In genomic region chr15:95990833-95991232, GRCh38 we compare ENCODE assay signal across 1 cellular context.
TF ChIP-seq lines count a peak whose summit lies in the region.

No MANE protein-coding gene starts in this region.

TF ChIP-seq in GM23338, 12 proteins besides CTCF, POLR2A, EP300 and RAD21 (continued from another document):
- no peak for TF ChIP-seq ZNF462 (CRISPR knock-in tag; IDR thresholded peaks at IDR 0.05)
- TF ChIP-seq POLR2AphosphoS5 (IDR thresholded peaks at IDR 0.05; ENCODE audit: low read depth): no peak
- no peak for TF ChIP-seq EZH2 (IDR thresholded peaks at IDR 0.05; ENCODE audit: low read depth, unreplicated experiment)
- no peak for TF ChIP-seq EZH2phosphoT487 (IDR thresholded peaks at IDR 0.05; ENCODE audit: unreplicated experiment)
- TF ChIP-seq CREB1 (CRISPR knock-in tag; IDR thresholded peaks at IDR 0.05; ENCODE audit: low read depth): no peak
- no peak for TF ChIP-seq JUNB (IDR thresholded peaks at IDR 0.05; ENCODE audit: unreplicated experiment)
- TF ChIP-seq ZNF331 (CRISPR knock-in tag; IDR thresholded peaks at IDR 0.05; ENCODE audit: low read depth): no peak
- no peak for TF ChIP-seq NANOG (IDR thresholded peaks at IDR 0.05; ENCODE audit: borderline replicate concordance)
- no peak for TF ChIP-seq ZNF114 (CRISPR knock-in tag; IDR thresholded peaks at IDR 0.05)
